ENCODE assay signal across 14 cellular contexts in genomic region chr18:57921708-57922107, GRCh38.
A peak's percentile ranks its signal among the peaks of the same experiment; 100 is the strongest.
DNase-seq lines count a peak whose midpoint lies in the region; ATAC-seq and TF ChIP-seq lines count a peak whose summit lies in the region.
"Had no signal": no experiment of that assay in that cellular context is flagged by ENCODE, and none has a peak within 500 bp of the region (broad histone marks: within the 10 kb centered on the region; RNA-seq: fewer than 3 reads in every experiment).

No MANE protein-coding gene starts in this region.

- TF ChIP-seq CTCF in NB4 (IDR thresholded peaks at IDR 0.05; ENCODE audit: low read depth, low read length) (no peak), brain (conservative IDR thresholded peaks at IDR 0.05) (no peak), osteoblast (IDR thresholded peaks at IDR 0.05; ENCODE audit: extremely low read depth, low read depth, low read length) (no peak), GM10266 (IDR thresholded peaks at IDR 0.05; ENCODE audit: control insufficient read depth, insufficient read depth, low read depth, missing control alignments) (no peak)

- H3K4me2 ChIP-seq in osteoblast (ENCODE audit: insufficient read depth, low read length), result no peak overlapping the region
- H3K4me2 ChIP-seq: smooth muscle cell had no signal

- H3K4me1 Mint-ChIP-seq in activated CD4-positive, alpha-beta T cell treated with anti-CD3 and anti-CD28 coated beads for 36 hours, result peaks cover 2% of the 10 kb centered on the region
- peaks cover 48% of the 10 kb centered on the region for H3K4me1 Mint-ChIP-seq in brain
- H3K4me1 Mint-ChIP-seq: activated CD8-positive, alpha-beta memory T cell treated with anti-CD3 and anti-CD28 coated beads, Interleukin-2, amount 10 ng/mL, durations not matched to agents 7 days and 5 days had no signal

- no peak overlapping the region for H3K27ac Mint-ChIP-seq in activated CD4-positive, alpha-beta T cell treated with anti-CD3 and anti-CD28 coated beads for 36 hours
- H3K27ac Mint-ChIP-seq in brain, result peak overlapping the region in 3 of 5 experiments; percentile 92 to 99 (median 99)
- H3K27ac Mint-ChIP-seq: activated CD8-positive, alpha-beta memory T cell treated with anti-CD3 and anti-CD28 coated beads, Interleukin-2, amount 10 ng/mL, durations not matched to agents 7 days and 5 days; T-helper 17 cell had no signal

- H4K20me1 ChIP-seq in osteoblast (ENCODE audit: insufficient read depth, low read length), result no peaks in the 10 kb centered on the region

- CTCF ChIA-PET in activated CD4-positive, alpha-beta T cell treated with anti-CD3 and anti-CD28 coated beads for 36 hours (lab: Charles Lee), result interaction anchor here (1.5 kb wide), 1 partner anchor 11 kb away, joined by 4 read pairs; no protein-coding TSS in a partner anchor

- no peak overlapping the region for H3K27ac ChIP-seq in osteoblast (ENCODE audit: low read depth, low read length)
- H3K27ac ChIP-seq: upper lobe of left lung had no signal

- peaks cover 12% of the 10 kb centered on the region for H3K4me1 ChIP-seq in osteoblast (ENCODE audit: insufficient read depth, low read length)
- H3K4me1 ChIP-seq: upper lobe of left lung had no signal

- POLR2A ChIA-PET in activated CD4-positive, alpha-beta T cell treated with anti-CD3 and anti-CD28 coated beads for 36 hours (lab: Charles Lee), result no interaction called here

- intact Hi-C loops in activated CD4-positive, alpha-beta T cell treated with anti-CD3 and anti-CD28 coated beads for 36 hours (cut with DNase I, micrococcal nuclease), result no loop called here

- H2AFZ ChIP-seq in osteoblast (ENCODE audit: low read length), result no peak overlapping the region

- H3K36me3 ChIP-seq in osteoblast (ENCODE audit: insufficient read depth, low read length), result no peaks in the 10 kb centered on the region
- H3K36me3 ChIP-seq: upper lobe of left lung had no signal

- no peak for TF ChIP-seq POLR2A in NB4 (IDR thresholded peaks at IDR 0.05; ENCODE audit: extremely low read depth, insufficient read length)

- H3K27me3 ChIP-seq in osteoblast (ENCODE audit: insufficient read depth, low read length), result peaks cover 3% of the 10 kb centered on the region
- H3K27me3 ChIP-seq: upper lobe of left lung had no signal

- no peak overlapping the region for H3K4me3 ChIP-seq in NB4 (ENCODE audit: low read depth, low read length)
- no peak overlapping the region for H3K4me3 ChIP-seq in osteoblast (ENCODE audit: insufficient read depth, low read length)
- H3K4me3 ChIP-seq: smooth muscle cell, upper lobe of left lung had no signal

- no peak overlapping the region for H3K4me3 Mint-ChIP-seq in activated CD4-positive, alpha-beta T cell treated with anti-CD3 and anti-CD28 coated beads for 36 hours
- no peak overlapping the region for H3K4me3 Mint-ChIP-seq in brain
- H3K4me3 Mint-ChIP-seq: activated CD8-positive, alpha-beta memory T cell treated with anti-CD3 and anti-CD28 coated beads, Interleukin-2, amount 10 ng/mL, durations not matched to agents 7 days and 5 days; T-helper 17 cell had no signal

- H3K9me3 ChIP-seq in osteoblast (ENCODE audit: low read depth, low read length), result no peaks in the 10 kb centered on the region
- H3K9me3 ChIP-seq: upper lobe of left lung had no signal

- H3K36me3 Mint-ChIP-seq in activated CD4-positive, alpha-beta T cell treated with anti-CD3 and anti-CD28 coated beads for 36 hours (ENCODE audit: low read depth), result no peaks in the 10 kb centered on the region
- H3K36me3 Mint-ChIP-seq in brain, result no peaks in the 10 kb centered on the region
- H3K36me3 Mint-ChIP-seq: activated CD8-positive, alpha-beta memory T cell treated with anti-CD3 and anti-CD28 coated beads, Interleukin-2, amount 10 ng/mL, durations not matched to agents 7 days and 5 days had no signal

- H3K79me2 ChIP-seq in osteoblast (ENCODE audit: insufficient read depth, low read length), result no peaks in the 10 kb centered on the region

- no peaks in the 10 kb centered on the region for H3K9me3 Mint-ChIP-seq in activated CD4-positive, alpha-beta T cell treated with anti-CD3 and anti-CD28 coated beads for 36 hours (ENCODE audit: low read depth)
- H3K9me3 Mint-ChIP-seq in brain, result peaks cover 0 to 17% (median 4%) of the 10 kb centered on the region in 5 experiments

- DNase-seq in activated CD4-positive, alpha-beta T cell treated with anti-CD3 and anti-CD28 coated beads for 36 hours, result peak; percentile 50
- DNase-seq in activated CD4-positive, alpha-beta T cell treated with anti-CD3 and anti-CD28 coated beads, Interleukin-2, amount 50 U/mL, for 4 hours, result no peak
- peak; percentile 55 for DNase-seq in NB4 (ENCODE audit: low read depth)
- DNase-seq in osteoblast (ENCODE audit: insufficient read length, low spot score, missing footprints), result peak; percentile 31
- no peak for DNase-seq in NCI-H510A (lab: John Stamatoyannopoulos, UW)
- no peak for DNase-seq in GM10266 (ENCODE audit: extremely low spot score)
- DNase-seq: activated CD8-positive, alpha-beta memory T cell treated with anti-CD3 and anti-CD28 coated beads, Interleukin-2, amount 10 ng/mL, durations not matched to agents 7 days and 5 days; amygdala; NCI-H146; T-helper 17 cell; upper lobe of left lung had no signal

- ATAC-seq in activated CD4-positive, alpha-beta T cell treated with anti-CD3 and anti-CD28 coated beads for 36 hours, result peak; percentile 97
- no peak for ATAC-seq in GM19395 (IDR thresholded peaks at IDR 0.05; ENCODE audit: unreplicated experiment)
- ATAC-seq: activated CD8-positive, alpha-beta memory T cell treated with anti-CD3 and anti-CD28 coated beads, Interleukin-2, amount 10 ng/mL, durations not matched to agents 7 days and 5 days; T-helper 17 cell had no signal

- H3K27me3 Mint-ChIP-seq in activated CD4-positive, alpha-beta T cell treated with anti-CD3 and anti-CD28 coated beads for 36 hours, result peaks cover 11% of the 10 kb centered on the region
- H3K27me3 Mint-ChIP-seq in brain, result no peaks in the 10 kb centered on the region

Comparison
In these comparisons a context has a peak if more than half of its experiments do, and no peak if none do; other contexts are left out.
1. DNase-seq: peak in activated CD4-positive, alpha-beta T cell treated with anti-CD3 and anti-CD28 coated beads for 36 hours (single experiment), NB4 (single experiment) and osteoblast (single experiment); none in activated CD4-positive, alpha-beta T cell treated with anti-CD3 and anti-CD28 coated beads, Interleukin-2, amount 50 U/mL, for 4 hours (0 of 2), NCI-H510A (single experiment) and GM10266 (single experiment).